In genomic region chr10:117375360-117376147, GRCh38 we compare ENCODE assay signal across 8 cellular contexts.
DNase-seq lines count a peak whose midpoint lies in the region; ATAC-seq lines count a peak whose summit lies in the region.

PDZD8 (minus strand) TSS chr10:117375440; CDS start chr10:117375227, 213 bp downstream.

- ATAC-seq in GM18909 (IDR thresholded peaks at IDR 0.05; ENCODE audit: poor library complexity, unreplicated experiment) (peak; percentile 92), HG03159 (IDR thresholded peaks at IDR 0.05; ENCODE audit: unreplicated experiment) (peak; percentile 77)

- DNase-seq in AG08395 (ENCODE audit: low spot score), result peak; percentile 95
- DNase-seq in NCI-H446 (lab: John Stamatoyannopoulos, UW), result peak; percentile 36 to 88
- peak; percentile 78 for DNase-seq in activated CD4-positive, CD25-positive, alpha-beta regulatory T cell treated with anti-CD3 and anti-CD28 coated beads, Interleukin-2, amount 50 U/mL, for 16 hours (ENCODE audit: low read depth, low spot score)
- peak; percentile 86 for DNase-seq in central memory CD4-positive, alpha-beta T cell
- peak; percentile 92 for DNase-seq in inferior parietal cortex (ENCODE audit: extremely low spot score)
- peak; percentile 85 to 88 for DNase-seq in stimulated activated CD4-positive, alpha-beta T cell treated with anti-CD3 and anti-CD28 coated beads, Interleukin-12 subunit alpha, Interleukin-12 subunit beta, amount 100 ng/mL, for 24 hours (ENCODE audit: low read depth in 2 of 2)

Comparison
In these comparisons a context has a peak if more than half of its experiments do, and no peak if none do; other contexts are left out.
1. Peak in every context shown above with its lines: DNase-seq and ATAC-seq.